Comparison of ENCODE assay signal across 7 cellular contexts in the genomic region with DNA sequence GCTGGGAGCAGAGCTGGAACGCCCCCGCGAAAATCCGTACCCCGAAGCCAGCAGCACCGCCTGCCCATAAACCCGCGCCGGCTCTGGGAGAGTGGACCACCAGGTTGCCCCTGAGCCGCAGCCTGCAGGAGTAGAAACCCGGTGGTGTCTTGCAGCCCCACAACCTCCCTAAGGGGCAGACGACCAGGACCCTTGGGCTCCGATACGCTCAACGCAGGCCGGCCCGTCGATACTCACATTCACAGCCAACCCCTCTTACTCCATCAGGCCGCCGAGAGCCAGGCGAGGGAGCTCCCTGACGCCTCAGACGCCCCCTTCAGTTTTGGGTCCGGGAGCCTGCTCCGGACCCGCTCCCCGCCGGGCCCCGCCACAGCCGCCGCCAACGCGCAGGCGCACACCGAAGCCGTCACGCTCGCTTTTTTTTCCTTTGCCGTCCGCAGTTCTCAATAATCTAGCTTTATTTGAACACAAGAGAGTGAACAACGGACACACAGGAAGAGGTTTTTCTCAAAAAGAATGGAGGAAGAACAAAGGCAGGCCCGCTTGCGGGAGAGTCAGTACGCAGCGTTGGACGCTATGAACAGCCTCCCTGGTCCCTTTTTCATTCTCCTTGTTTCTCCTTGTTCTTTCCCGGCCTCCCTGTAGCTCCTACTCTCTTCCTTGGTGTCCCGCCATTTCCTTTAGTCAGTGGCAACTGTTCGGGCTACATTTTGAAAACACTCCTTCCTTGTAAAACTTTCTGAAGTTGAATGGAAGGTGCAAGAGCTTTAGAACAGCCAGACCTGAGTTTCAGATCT. TPM values are rescaled to one million over a fixed set of nuclear protein-coding genes. Genes with fewer than 3 reads are reported as not detected.
A peak's percentile ranks its signal among the peaks of the same experiment; 100 is the strongest.
DNase-seq lines count a peak whose midpoint lies in the region; ATAC-seq and TF ChIP-seq lines count a peak whose summit lies in the region.

A gene (minus strand): TSS at position 399 of the 797 bp plus-strand sequence. CDS start 18,852 bp downstream, outside the sequence.

- TF ChIP-seq CTCF in coronary artery (IDR thresholded peaks at IDR 0.05): no peak

- H3K27ac ChIP-seq in coronary artery (peak within 1 kb of the TSS; percentile 90 to 96), layer of hippocampus (ENCODE audit: low read depth, low read length) (peak within 1 kb of the TSS; percentile 96)

- intact Hi-C loops in activated CD4-positive, alpha-beta T cell treated with anti-CD3 and anti-CD28 coated beads, Interleukin-2, amount 10 ng/mL, durations not matched to agents 24 days and 14 days (cut with micrococcal nuclease): loop anchor here (1.0 to 10.0 kb wide), 4 partner anchors 58 to 434 kb away; a partner anchor contains a TSS

- no peaks in the 10 kb centered on the region for H3K9me3 Mint-ChIP-seq in activated CD4-positive, alpha-beta T cell treated with anti-CD3 and anti-CD28 coated beads, Interleukin-2, amount 10 ng/mL, durations not matched to agents 24 days and 14 days

- DNase-seq in NCI-H526 treated with DMSO at 0.1 percent for 48 hours (lab: John Stamatoyannopoulos, UW) (peak; percentile 86), coronary artery (ENCODE audit: low spot score) (peak; percentile 90)
- DNase-seq in activated CD4-positive, alpha-beta T cell treated with anti-CD3 and anti-CD28 coated beads, Interleukin-2, amount 10 ng/mL, durations not matched to agents 24 days and 14 days: peak; percentile 97
- peak; percentile 77 to 78 for DNase-seq in stimulated activated CD4-positive, alpha-beta T cell treated with anti-CD3 and anti-CD28 coated beads, Interleukin-1b, Interleukin-23, amount 100 ng/mL, for 4 hours (ENCODE audit: low read depth in 2 of 2)

- H3K27ac Mint-ChIP-seq in activated CD4-positive, alpha-beta T cell treated with anti-CD3 and anti-CD28 coated beads, Interleukin-2, amount 10 ng/mL, durations not matched to agents 24 days and 14 days: peak within 1 kb of the TSS; percentile 99

- H3K4me3 Mint-ChIP-seq in activated CD4-positive, alpha-beta T cell treated with anti-CD3 and anti-CD28 coated beads, Interleukin-2, amount 10 ng/mL, durations not matched to agents 24 days and 14 days: peak within 1 kb of the TSS; percentile 96

- peak; percentile 55 for ATAC-seq in GM18519 (IDR thresholded peaks at IDR 0.05; ENCODE audit: low FRiP score, unreplicated experiment)
- peak; percentile 45 for ATAC-seq in HG03457 (IDR thresholded peaks at IDR 0.05; ENCODE audit: unreplicated experiment)

- no peaks in the 10 kb centered on the region for H3K27me3 ChIP-seq in layer of hippocampus (ENCODE audit: control insufficient read depth, insufficient read depth, low read length)

- no peaks in the 10 kb centered on the region for H3K27me3 Mint-ChIP-seq in activated CD4-positive, alpha-beta T cell treated with anti-CD3 and anti-CD28 coated beads, Interleukin-2, amount 10 ng/mL, durations not matched to agents 24 days and 14 days

- H3K4me1 Mint-ChIP-seq in activated CD4-positive, alpha-beta T cell treated with anti-CD3 and anti-CD28 coated beads, Interleukin-2, amount 10 ng/mL, durations not matched to agents 24 days and 14 days: peaks cover 45% of the 10 kb centered on the region

- H3K4me3 ChIP-seq in coronary artery: peak within 1 kb of the TSS; percentile 99

- peaks cover 7% of the 10 kb centered on the region for H3K36me3 Mint-ChIP-seq in activated CD4-positive, alpha-beta T cell treated with anti-CD3 and anti-CD28 coated beads, Interleukin-2, amount 10 ng/mL, durations not matched to agents 24 days and 14 days (ENCODE audit: low read depth)

RNA-seq across cellular contexts. Expression of the gene that starts here (rescaled TPM):
- total RNA-seq in activated CD4-positive, alpha-beta T cell treated with anti-CD3 and anti-CD28 coated beads, Interleukin-2, amount 10 ng/mL, durations not matched to agents 24 days and 14 days: 62.1 and 66.3 TPM in 2 replicates

Comparison
In these comparisons a context has a peak if more than half of its experiments do, and no peak if none do; other contexts are left out.
1. Peak in every context shown above with its lines: DNase-seq, ATAC-seq, H3K4me3 ChIP-seq and H3K27ac ChIP-seq.